In the genomic region with DNA sequence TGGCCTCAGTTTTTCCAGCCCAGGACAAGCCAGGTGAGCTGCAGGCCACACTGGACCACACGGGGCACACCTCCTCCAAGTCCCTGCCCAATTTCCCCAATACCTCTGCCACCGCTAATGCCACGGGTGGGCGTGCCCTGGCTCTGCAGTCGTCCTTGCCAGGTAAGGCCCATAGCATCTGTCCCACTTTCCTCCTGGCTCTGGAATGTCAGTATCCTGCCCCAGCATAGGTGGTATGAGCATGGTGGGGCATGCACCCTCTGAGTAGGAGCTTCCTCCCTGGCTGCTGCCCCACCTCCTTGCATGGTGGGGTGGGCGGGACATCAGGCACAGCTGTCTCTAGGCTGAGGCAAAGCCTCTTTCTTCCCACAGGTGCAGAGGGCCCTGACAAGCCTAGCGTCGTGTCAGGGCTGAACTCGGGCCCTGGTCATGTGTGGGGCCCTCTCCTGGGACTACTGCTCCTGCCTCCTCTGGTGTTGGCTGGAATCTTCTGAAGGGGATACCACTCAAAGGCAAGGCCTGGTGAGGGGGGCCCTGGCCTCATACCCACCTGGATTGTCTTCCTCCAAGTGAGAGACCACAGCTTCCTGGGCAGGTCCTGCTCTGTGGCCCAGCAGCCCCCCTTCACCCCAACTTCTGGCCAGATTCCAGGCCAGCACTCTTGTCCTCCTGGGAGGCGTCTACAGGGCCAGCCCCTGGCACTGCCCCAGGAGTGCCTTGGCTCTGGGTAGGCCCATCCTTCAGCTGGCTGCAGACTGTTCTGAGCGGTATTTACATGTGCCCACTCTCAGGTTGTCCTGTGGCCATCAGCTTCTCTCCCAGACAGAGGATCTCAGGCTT, we compare ENCODE assay signal across 9 cellular contexts. TPM values are rescaled to one million over a fixed set of nuclear protein-coding genes. Genes with fewer than 3 reads are reported as not detected.
DNase-seq lines count a peak whose midpoint lies in the region; ATAC-seq and TF ChIP-seq lines count a peak whose summit lies in the region.
"Had no signal": no experiment of that assay in that cellular context is flagged by ENCODE, and none has a peak within 500 bp of the region (broad histone marks: within the 10 kb centered on the region; RNA-seq: fewer than 3 reads in every experiment).

No MANE protein-coding gene starts in this region.

- H3K9me3 Mint-ChIP-seq in MCF 10A (ENCODE audit: unreplicated experiment) = no peaks in the 10 kb centered on the region
- H3K9me3 Mint-ChIP-seq: stimulated activated naive CD8-positive, alpha-beta T cell treated with anti-CD3 and anti-CD28 coated beads, Interleukin-15, Interleukin-2, amounts not matched to agents 100 ng/mL and 50 ng/mL, for 24 hours had no signal

- TF ChIP-seq POLR2A in breast epithelium (IDR thresholded peaks at IDR 0.05) (no peak), heart left ventricle (IDR thresholded peaks at IDR 0.05) (no peak)

- H3K27ac ChIP-seq in breast epithelium = peak overlapping the region; percentile 14 to 20
- peak overlapping the region in 4 of 12 donors; percentile 3 to 39 (median 34) for H3K27ac ChIP-seq in heart left ventricle
- no peak overlapping the region for H3K27ac ChIP-seq in upper lobe of right lung

- TF ChIP-seq CTCF in breast epithelium (IDR thresholded peaks at IDR 0.05) (no peak), MCF 10A (IDR thresholded peaks at IDR 0.05; ENCODE audit: unreplicated experiment) (no peak), heart left ventricle (IDR thresholded peaks at IDR 0.05) (no peak), upper lobe of right lung (IDR thresholded peaks at IDR 0.05) (no peak)

- H3K9me3 ChIP-seq in breast epithelium (no peaks in the 10 kb centered on the region), heart left ventricle (no peaks in the 10 kb centered on the region), upper lobe of right lung (no peaks in the 10 kb centered on the region)

- no peak overlapping the region for H3K4me3 ChIP-seq in breast epithelium
- no peak overlapping the region for H3K4me3 ChIP-seq in heart left ventricle
- H3K4me3 ChIP-seq in upper lobe of right lung = no peak overlapping the region

- DNase-seq in breast epithelium (ENCODE audit: low spot score in 2 of 2) (no peak), MCF 10A (ENCODE audit: unreplicated experiment) (no peak), heart left ventricle (peak in 4 of 5 donors; percentile 43 to 78 (median 70)), upper lobe of right lung (peak; percentile 80), globus pallidus (ENCODE audit: low spot score) (no peak)
- no peak for DNase-seq in activated CD8-positive, alpha-beta memory T cell treated with anti-CD3 and anti-CD28 coated beads, Interleukin-2, amount 50 U/mL, for 48 hours

- no peak overlapping the region for H3K27ac Mint-ChIP-seq in MCF 10A (ENCODE audit: low read depth, unreplicated experiment)
- H3K27ac Mint-ChIP-seq: stimulated activated naive CD8-positive, alpha-beta T cell treated with anti-CD3 and anti-CD28 coated beads, Interleukin-15, Interleukin-2, amounts not matched to agents 100 ng/mL and 50 ng/mL, for 24 hours had no signal

- ATAC-seq in SK-N-SH treated with all-trans-retinoic acid at 6 μM for 48 hours (peak; percentile 62), heart left ventricle (peak; percentile 6 to 49 (median 28)), upper lobe of right lung (peak; percentile 45), GM19023 (IDR thresholded peaks at IDR 0.05; ENCODE audit: unreplicated experiment) (no peak)

- H3K27me3 ChIP-seq in breast epithelium = no peaks in the 10 kb centered on the region
- no peaks in the 10 kb centered on the region for H3K27me3 ChIP-seq in heart left ventricle
- no peaks in the 10 kb centered on the region for H3K27me3 ChIP-seq in upper lobe of right lung

- H3K4me1 ChIP-seq in breast epithelium (peaks cover 0 to 18% of the 10 kb centered on the region in 2 donors), heart left ventricle (peaks cover 0 to 61% (median 27%) of the 10 kb centered on the region in 12 donors), upper lobe of right lung (peaks cover 8% of the 10 kb centered on the region)

- BruUV-seq in MCF 10A (replicated peaks; lab: Mats Ljungman, UMichigan) = no TSS peak

- POLR2A ChIA-PET in MCF 10A (lab: Yijun Ruan, JAX) = interaction anchor here (0.7 to 2.1 kb wide), 2 partner anchors 8 to 23 kb away, joined by 3 to 7 read pairs; a partner anchor contains a TSS

- intact Hi-C loops in breast epithelium (cut with DNase I; ENCODE audit: low total_unique reads) (no loop called here), MCF 10A (cut with micrococcal nuclease) (no loop called here), heart left ventricle (cut with DNase I) (no loop called here), upper lobe of right lung (cut with DNase I) (no loop called here)

- no peak overlapping the region for H3K4me3 Mint-ChIP-seq in MCF 10A (ENCODE audit: unreplicated experiment)

- no peaks in the 10 kb centered on the region for H3K36me3 ChIP-seq in breast epithelium
- peaks cover 0 to 27% (median 22%) of the 10 kb centered on the region in 9 donors for H3K36me3 ChIP-seq in heart left ventricle
- H3K36me3 ChIP-seq in upper lobe of right lung = peaks cover 24% of the 10 kb centered on the region

- WGBS in heart left ventricle, 4 donors = 54 to 69% (median 66%) methylated on average over 7 to 11 of the region's 11 CpGs

- CTCF ChIA-PET in MCF 10A (lab: Yijun Ruan, JAX) = interaction anchor here (0.7 to 1.1 kb wide), 2 partner anchors 53 to 54 kb away, joined by 3 to 4 read pairs; no protein-coding TSS in a partner anchor

- H3K27me3 Mint-ChIP-seq in MCF 10A (ENCODE audit: insufficient read depth, unreplicated experiment) = no peaks in the 10 kb centered on the region
- H3K27me3 Mint-ChIP-seq: stimulated activated naive CD8-positive, alpha-beta T cell treated with anti-CD3 and anti-CD28 coated beads, Interleukin-15, Interleukin-2, amounts not matched to agents 100 ng/mL and 50 ng/mL, for 24 hours had no signal

- H3K36me3 Mint-ChIP-seq in MCF 10A (ENCODE audit: insufficient read depth, unreplicated experiment) = peaks cover 9% of the 10 kb centered on the region

- peaks cover 35% of the 10 kb centered on the region for H3K4me1 Mint-ChIP-seq in MCF 10A (ENCODE audit: insufficient read depth, unreplicated experiment)

TF ChIP-seq in SK-N-SH treated with all-trans-retinoic acid at 6 μM for 48 hours, 23 proteins besides CTCF, POLR2A, EP300 and RAD21 (continues in another document):
- no peak for TF ChIP-seq ZNF565 (CRISPR knock-in tag; conservative IDR thresholded peaks at IDR 0.05; ENCODE audit: low read depth)
- TF ChIP-seq GLIS3 (CRISPR knock-in tag; IDR thresholded peaks at IDR 0.05) = no peak
- TF ChIP-seq, protein P1, sequence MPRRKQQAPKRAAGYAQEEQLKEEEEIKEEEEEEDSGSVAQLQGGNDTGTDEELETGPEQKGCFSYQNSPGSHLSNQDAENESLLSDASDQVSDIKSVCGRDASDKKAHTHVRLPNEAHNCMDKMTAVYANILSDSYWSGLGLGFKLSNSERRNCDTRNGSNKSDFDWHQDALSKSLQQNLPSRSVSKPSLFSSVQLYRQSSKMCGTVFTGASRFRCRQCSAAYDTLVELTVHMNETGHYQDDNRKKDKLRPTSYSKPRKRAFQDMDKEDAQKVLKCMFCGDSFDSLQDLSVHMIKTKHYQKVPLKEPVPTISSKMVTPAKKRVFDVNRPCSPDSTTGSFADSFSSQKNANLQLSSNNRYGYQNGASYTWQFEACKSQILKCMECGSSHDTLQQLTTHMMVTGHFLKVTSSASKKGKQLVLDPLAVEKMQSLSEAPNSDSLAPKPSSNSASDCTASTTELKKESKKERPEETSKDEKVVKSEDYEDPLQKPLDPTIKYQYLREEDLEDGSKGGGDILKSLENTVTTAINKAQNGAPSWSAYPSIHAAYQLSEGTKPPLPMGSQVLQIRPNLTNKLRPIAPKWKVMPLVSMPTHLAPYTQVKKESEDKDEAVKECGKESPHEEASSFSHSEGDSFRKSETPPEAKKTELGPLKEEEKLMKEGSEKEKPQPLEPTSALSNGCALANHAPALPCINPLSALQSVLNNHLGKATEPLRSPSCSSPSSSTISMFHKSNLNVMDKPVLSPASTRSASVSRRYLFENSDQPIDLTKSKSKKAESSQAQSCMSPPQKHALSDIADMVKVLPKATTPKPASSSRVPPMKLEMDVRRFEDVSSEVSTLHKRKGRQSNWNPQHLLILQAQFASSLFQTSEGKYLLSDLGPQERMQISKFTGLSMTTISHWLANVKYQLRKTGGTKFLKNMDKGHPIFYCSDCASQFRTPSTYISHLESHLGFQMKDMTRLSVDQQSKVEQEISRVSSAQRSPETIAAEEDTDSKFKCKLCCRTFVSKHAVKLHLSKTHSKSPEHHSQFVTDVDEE (CRISPR knock-in tag; IDR thresholded peaks at IDR 0.05) = no peak
- TF ChIP-seq ZNF8 (CRISPR knock-in tag; IDR thresholded peaks at IDR 0.05) = no peak
- TF ChIP-seq, protein P2, sequence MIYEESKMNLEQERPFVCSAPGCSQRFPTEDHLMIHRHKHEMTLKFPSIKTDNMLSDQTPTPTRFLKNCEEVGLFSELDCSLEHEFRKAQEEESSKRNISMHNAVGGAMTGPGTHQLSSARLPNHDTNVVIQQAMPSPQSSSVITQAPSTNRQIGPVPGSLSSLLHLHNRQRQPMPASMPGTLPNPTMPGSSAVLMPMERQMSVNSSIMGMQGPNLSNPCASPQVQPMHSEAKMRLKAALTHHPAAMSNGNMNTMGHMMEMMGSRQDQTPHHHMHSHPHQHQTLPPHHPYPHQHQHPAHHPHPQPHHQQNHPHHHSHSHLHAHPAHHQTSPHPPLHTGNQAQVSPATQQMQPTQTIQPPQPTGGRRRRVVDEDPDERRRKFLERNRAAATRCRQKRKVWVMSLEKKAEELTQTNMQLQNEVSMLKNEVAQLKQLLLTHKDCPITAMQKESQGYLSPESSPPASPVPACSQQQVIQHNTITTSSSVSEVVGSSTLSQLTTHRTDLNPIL (CRISPR knock-in tag; IDR thresholded peaks at IDR 0.05; ENCODE audit: low read depth) = no peak
- no peak for TF ChIP-seq TOX (CRISPR knock-in tag; IDR thresholded peaks at IDR 0.05; ENCODE audit: borderline replicate concordance)
- no peak for TF ChIP-seq CSDC2 (CRISPR knock-in tag; IDR thresholded peaks at IDR 0.05)

RNA-seq across cellular contexts. Expression of a gene that starts 9.1 kb away (rescaled TPM):
- 10 to 100 TPM in 1 of 3 donors, 1 to 10 TPM in 2; 2.8 to 14.9 (median 5.2) TPM for total RNA-seq in breast epithelium
- not detected in 2 replicates for total RNA-seq in MCF 10A (2022)
- 10 to 100 TPM in 7 of 9 donors, 1 to 10 TPM in 2; 7.5 to 36.2 (median 12.1) TPM for total RNA-seq in heart left ventricle
- 10 to 100 TPM in 1 of 2 donors, 1 to 10 TPM in 1; 5.7 to 23.5 TPM for polyA plus RNA-seq in heart left ventricle
- total RNA-seq in upper lobe of right lung = 3.4 TPM

RNA-seq across cellular contexts. Expression of a gene that starts 22.3 kb away (rescaled TPM):
- total RNA-seq in breast epithelium (100 to 1,000 TPM; 187 to 229 (median 215) TPM), MCF 10A (2022) (74.9 and 78.2 TPM in 2 replicates), heart left ventricle (100 to 1,000 TPM; 144 to 320 (median 193) TPM), upper lobe of right lung (194 TPM)
- 100 to 1,000 TPM; 104 to 367 TPM for polyA plus RNA-seq in heart left ventricle

RNA-seq across cellular contexts. Expression of a gene that starts 41.8 kb away (rescaled TPM):
- 10 to 100 TPM; 11.5 to 51.4 (median 18.6) TPM for total RNA-seq in breast epithelium
- not detected in 2 replicates for total RNA-seq in MCF 10A (2022)
- 10 to 100 TPM in 2 of 9 donors, 1 to 10 TPM in 7; 1.4 to 45.8 (median 4.9) TPM for total RNA-seq in heart left ventricle
- polyA plus RNA-seq in heart left ventricle = 1 to 10 TPM; 4.1 to 6.9 TPM
- total RNA-seq in upper lobe of right lung = 56.9 TPM

Comparison
In these comparisons a context has a peak if more than half of its experiments do, and no peak if none do; other contexts are left out.
1. DNase-seq: peak in heart left ventricle (4 of 5) and upper lobe of right lung (single experiment); none in breast epithelium (0 of 2), MCF 10A (single experiment), globus pallidus (single experiment) and activated CD8-positive, alpha-beta memory T cell treated with anti-CD3 and anti-CD28 coated beads, Interleukin-2, amount 50 U/mL, for 48 hours (single experiment).